9 cellular contexts compared by ENCODE assay signal in genomic region chr20:38109657-38110524, GRCh38. TPM values are rescaled to one million over a fixed set of nuclear protein-coding genes. Genes with fewer than 3 reads are reported as not detected.
DNase-seq lines count a peak whose midpoint lies in the region; ATAC-seq and TF ChIP-seq lines count a peak whose summit lies in the region.
"Had no signal": no experiment of that assay in that cellular context is flagged by ENCODE, and none has a peak within 500 bp of the region (broad histone marks: within the 10 kb centered on the region; RNA-seq: fewer than 3 reads in every experiment).

No MANE protein-coding gene starts in this region.

- no peaks in the 10 kb centered on the region for H3K9me3 ChIP-seq in RWPE2 (ENCODE audit: severe bottlenecking)
- no peaks in the 10 kb centered on the region for H3K9me3 ChIP-seq in prostate gland

- H3K36me3 ChIP-seq in RWPE2 (ENCODE audit: low read depth) (no peaks in the 10 kb centered on the region), prostate gland (no peaks in the 10 kb centered on the region)

- DNase-seq in DMS 273 treated with DMSO at 0.1 percent for 48 hours (lab: John Stamatoyannopoulos, UW) = peak; percentile 13
- DNase-seq in RWPE2 (ENCODE audit: low spot score) = peak; percentile 99
- DNase-seq in fibroblast of villous mesenchyme (ENCODE audit: low read depth) = peak; percentile 100
- peak; percentile 77 for DNase-seq in prostate gland (ENCODE audit: low spot score)
- no peak for DNase-seq in cortex of kidney (lab: John Stamatoyannopoulos, UW)
- DNase-seq: posterior cingulate gyrus had no signal

- peaks cover 35% of the 10 kb centered on the region for H3K4me1 ChIP-seq in RWPE2 (ENCODE audit: insufficient read depth, poor library complexity, severe bottlenecking)
- H3K4me1 ChIP-seq in prostate gland (replicated peaks) = peaks cover 20% of the 10 kb centered on the region

- intact Hi-C loops in prostate gland (cut with DNase I) = loop anchor here (2.0 to 5.0 kb wide), 2 partner anchors 38 to 55 kb away; partner anchors contain the start of gene TGM2

- peak; percentile 90 for ATAC-seq in RWPE2 (ENCODE audit: low read depth)
- no peak for ATAC-seq in GM19455 (IDR thresholded peaks at IDR 0.05; ENCODE audit: unreplicated experiment)
- no peak for ATAC-seq in GM19395 (IDR thresholded peaks at IDR 0.05; ENCODE audit: unreplicated experiment)
- ATAC-seq in GM19328 (IDR thresholded peaks at IDR 0.05; ENCODE audit: unreplicated experiment) = no peak

- H3K4me3 ChIP-seq in RWPE2 (ENCODE audit: severe bottlenecking) = no peak overlapping the region
- no peak overlapping the region for H3K4me3 ChIP-seq in fibroblast of villous mesenchyme (ENCODE audit: low read depth, low read length)
- H3K4me3 ChIP-seq in prostate gland = no peak overlapping the region

- TF ChIP-seq CTCF in RWPE2 (IDR thresholded peaks at IDR 0.05; ENCODE audit: poor library complexity, severe bottlenecking) (no peak), fibroblast of villous mesenchyme (IDR thresholded peaks at IDR 0.05; ENCODE audit: insufficient read depth, low read depth, low read length) (no peak), prostate gland (IDR thresholded peaks at IDR 0.05) (peak in 1 of 4 experiments; percentile 13)

- no peaks in the 10 kb centered on the region for H3K27me3 ChIP-seq in RWPE2 (ENCODE audit: insufficient read depth, poor library complexity, severe bottlenecking)
- no peaks in the 10 kb centered on the region for H3K27me3 ChIP-seq in prostate gland (replicated peaks; ENCODE audit: insufficient read depth)

- no peak for TF ChIP-seq POLR2A in prostate gland (IDR thresholded peaks at IDR 0.05)

- 7% methylated on average over 8 of the region's 8 CpGs for WGBS in prostate gland

- peak overlapping the region; percentile 88 for H3K27ac ChIP-seq in RWPE2 (ENCODE audit: poor library complexity, severe bottlenecking)
- peak overlapping the region; percentile 38 to 69 for H3K27ac ChIP-seq in prostate gland

RNA-seq across cellular contexts. Expression of gene TGM2, which starts 55.2 kb away (rescaled TPM):
- total RNA-seq in fibroblast of villous mesenchyme (1,041 and 2,020 TPM in 2 replicates), prostate gland (100 to 1,000 TPM in 1 of 2 donors, 10 to 100 TPM in 1; 39.6 to 157 TPM)
